In genomic region chr4:152585036-152585439, GRCh38 we compare ENCODE assay signal across 10 cellular contexts. TPM values are rescaled to one million over a fixed set of nuclear protein-coding genes. Genes with fewer than 3 reads are reported as not detected.
DNase-seq lines count a peak whose midpoint lies in the region; ATAC-seq, FAIRE-seq and TF ChIP-seq lines count a peak whose summit lies in the region.
"Had no signal": no experiment of that assay in that cellular context is flagged by ENCODE, and none has a peak within 500 bp of the region (broad histone marks: within the 10 kb centered on the region; RNA-seq: fewer than 3 reads in every experiment).

No MANE protein-coding gene starts in this region.

- ATAC-seq in GM23338 (no peak), T-cell (replicated peaks in 1 of 4) (peak; percentile 70 to 88 (median 79)), GM19467 (IDR thresholded peaks at IDR 0.05; ENCODE audit: unreplicated experiment) (no peak)

- H3K36me3 ChIP-seq in GM23338 (ENCODE audit: insufficient read depth), result no peaks in the 10 kb centered on the region
- H3K36me3 ChIP-seq in mucosa of rectum (ENCODE audit: control insufficient read depth in 2 of 2, insufficient read depth in 2 of 2, low read length in 2 of 2), result no peaks in the 10 kb centered on the region

- POLR2A ChIA-PET in T-cell (lab: Charles Lee), result interaction anchor here in 1 of 2 donors (1.2 kb wide), 1 partner anchor 31 kb away, joined by 7 read pairs; no protein-coding TSS in a partner anchor

- no peak overlapping the region for H3K4me3 ChIP-seq in GM23338
- H3K4me3 ChIP-seq in mucosa of rectum (ENCODE audit: low read length in 2 of 2), result peak overlapping the region in 1 of 2 donors; percentile 41

- peaks cover 0 to 4% of the 10 kb centered on the region in 2 donors for H3K9me3 ChIP-seq in mucosa of rectum (ENCODE audit: control insufficient read depth in 2 of 2, low read length in 2 of 2)

- no peak for DNase-seq in GM18507 (ENCODE audit: extremely low spot score, insufficient read length, low read depth)
- no peak for DNase-seq in GM23338 (ENCODE audit: low spot score)
- DNase-seq in T-cell, result peak in 5 of 34 experiments; percentile 1 to 23 (median 3)
- DNase-seq in EL, result no peak
- no peak for DNase-seq in NOMO-1 (lab: John Stamatoyannopoulos, UW; ENCODE audit: unreplicated experiment in 2 of 2)
- DNase-seq in NCI-H2107 treated with DMSO at 0.1 percent for 48 hours (lab: John Stamatoyannopoulos, UW; ENCODE audit: unreplicated experiment), result no peak
- DNase-seq: NCI-H526 treated with DMSO at 0.1 percent for 48 hours had no signal

- H3K27me3 ChIP-seq in GM23338 (ENCODE audit: insufficient read depth), result no peaks in the 10 kb centered on the region
- H3K27me3 ChIP-seq in mucosa of rectum (ENCODE audit: control insufficient read depth in 2 of 2, insufficient read depth in 2 of 2, low read length in 2 of 2), result no peaks in the 10 kb centered on the region

- peaks cover under 1% of the 10 kb centered on the region; the same call in 2 of the 3 replicates for H3K4me1 Mint-ChIP-seq in GM23338
- H3K4me1 Mint-ChIP-seq in T-cell, result peaks cover 19 to 25% (median 22%) of the 10 kb centered on the region in 3 donors

- H3K9ac ChIP-seq in mucosa of rectum (ENCODE audit: low read depth in 1 of 2, low read length in 2 of 2), result no peak overlapping the region

- H3K9me3 Mint-ChIP-seq in GM23338, result peaks cover 5% of the 10 kb centered on the region; the same call in 1 of the 3 replicates
- peaks cover 0 to 11% (median 8%) of the 10 kb centered on the region in 3 donors for H3K9me3 Mint-ChIP-seq in T-cell

- no peaks in the 10 kb centered on the region for H3K4me1 ChIP-seq in GM23338 (ENCODE audit: insufficient read depth)
- no peaks in the 10 kb centered on the region for H3K4me1 ChIP-seq in mucosa of rectum (ENCODE audit: control insufficient read depth in 2 of 2, insufficient read depth in 2 of 2, low read length in 2 of 2)

- FAIRE-seq in GM18507 (lab: Jason Lieb, UNC), result peak; percentile 79
- FAIRE-seq: endothelial cell of umbilical vein had no signal

- H3K27ac Mint-ChIP-seq in GM23338 (no peak overlapping the region), T-cell (peak overlapping the region; percentile 94 to 96)

- TF ChIP-seq CTCF in GM23338 (conservative IDR thresholded peaks at IDR 0.05; ENCODE audit: low read depth in 2 of 2), result no peak

- H2AFZ ChIP-seq in GM23338, result peak overlapping the region; percentile 28; the same call in 1 of the 2 replicates

- CTCF ChIA-PET in T-cell (lab: Charles Lee), result interaction anchor here in 1 of 2 donors (1.1 kb wide), 1 partner anchor 82 kb away, joined by 3 read pairs; no protein-coding TSS in a partner anchor

- H3K36me3 Mint-ChIP-seq in GM23338 (ENCODE audit: low read depth) (no peaks in the 10 kb centered on the region), T-cell (peaks cover 5% of the 10 kb centered on the region)

- H4K20me1 ChIP-seq in GM23338 (replicated peaks; ENCODE audit: insufficient read depth), result no peaks in the 10 kb centered on the region

- no peaks in the 10 kb centered on the region for H3K79me2 ChIP-seq in GM23338 (replicated peaks; ENCODE audit: insufficient read depth)

- H3F3A ChIP-seq in GM23338 (replicated peaks; ENCODE audit: low read depth), result no peaks in the 10 kb centered on the region

- H3K27me3 Mint-ChIP-seq in GM23338 (ENCODE audit: insufficient read depth, low read depth, poor library complexity), result peaks cover 2% of the 10 kb centered on the region
- peaks cover 3 to 9% of the 10 kb centered on the region in 2 donors for H3K27me3 Mint-ChIP-seq in T-cell

- no peaks in the 10 kb centered on the region for H3K9me2 ChIP-seq in GM23338 (ENCODE audit: insufficient read depth)

- H3K27ac ChIP-seq in GM23338 (ENCODE audit: low read depth) (no peak overlapping the region), mucosa of rectum (ENCODE audit: low read depth in 2 of 2, low read length in 2 of 2) (peak overlapping the region; percentile 49 to 59)

- no peak overlapping the region for H3K4me3 Mint-ChIP-seq in GM23338
- peak overlapping the region; percentile 64 to 77 (median 69) for H3K4me3 Mint-ChIP-seq in T-cell

- no peak overlapping the region for H3K4me2 ChIP-seq in GM23338

TF ChIP-seq in GM23338, 12 proteins besides CTCF, POLR2A, EP300 and RAD21 (continues in another document):
- TF ChIP-seq STAT1 (IDR thresholded peaks at IDR 0.05; ENCODE audit: unreplicated experiment) (no peak), EZH2 (IDR thresholded peaks at IDR 0.05; ENCODE audit: low read depth, unreplicated experiment) (no peak), CREB1 (CRISPR knock-in tag; IDR thresholded peaks at IDR 0.05; ENCODE audit: low read depth) (no peak), POLR2AphosphoS5 (IDR thresholded peaks at IDR 0.05; ENCODE audit: low read depth) (no peak), ZNF462 (CRISPR knock-in tag; IDR thresholded peaks at IDR 0.05) (no peak), ZNF114 (CRISPR knock-in tag; IDR thresholded peaks at IDR 0.05) (no peak), ETS1 (IDR thresholded peaks at IDR 0.05) (no peak), NANOG (IDR thresholded peaks at IDR 0.05; ENCODE audit: borderline replicate concordance) (no peak)

RNA-seq across cellular contexts. Expression of gene FBXW7, which starts 49.1 kb away (rescaled TPM):
- 33.3 and 34.7 TPM in 2 replicates for total RNA-seq in GM23338 (2014; rRNA removed; shearing (Covaris generic))
- polyA plus RNA-seq in GM23338 (2016; fragmentation: Nextera tagmentation; extraction: Ambion mirVana), result 22.0 and 25.8 TPM in 2 replicates
- 100 to 1,000 TPM in 2 of 5 donors, 10 to 100 TPM in 3; 91.9 to 131 (median 96.0) TPM for total RNA-seq in T-cell

Comparison
In these comparisons a context has a peak if more than half of its experiments do, and no peak if none do; other contexts are left out.
1. ATAC-seq: peak in T-cell (4 of 4); none in GM23338 (single experiment) and GM19467 (single experiment).